In the genomic region with DNA sequence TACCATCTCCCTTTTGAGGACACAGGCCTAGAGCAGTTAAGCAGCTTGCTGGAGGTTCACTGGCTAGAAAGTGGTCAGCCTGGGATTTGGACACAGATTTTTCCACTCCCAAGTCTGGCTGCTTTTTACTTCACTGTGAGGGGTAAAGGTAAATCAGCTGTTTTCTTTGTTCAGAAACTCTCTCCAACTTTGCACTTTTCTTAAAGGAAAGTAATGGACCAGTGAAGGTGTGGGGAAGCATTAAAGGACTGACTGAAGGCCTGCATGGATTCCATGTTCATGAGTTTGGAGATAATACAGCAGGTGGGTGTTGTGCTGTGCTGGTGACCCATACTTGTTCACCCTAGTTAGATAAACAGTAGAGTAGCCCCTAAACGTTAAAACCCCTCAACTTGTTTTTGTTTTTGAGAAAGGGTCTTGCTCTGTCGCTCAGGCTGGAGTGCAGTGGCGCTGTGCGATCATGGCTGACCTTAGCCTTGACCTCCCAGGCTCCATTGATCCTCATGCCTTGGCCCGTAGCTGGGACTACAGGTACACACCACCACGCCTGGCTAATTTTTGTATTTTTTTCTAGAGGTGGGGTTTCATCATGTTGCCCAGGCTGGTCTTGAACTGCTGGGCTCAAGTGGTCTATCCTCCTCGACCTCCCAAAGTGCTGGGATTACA, we compare ENCODE assay signal across 25 cellular contexts. TPM values are rescaled to one million over a fixed set of nuclear protein-coding genes. Genes with fewer than 3 reads are reported as not detected.
DNase-seq lines count a peak whose midpoint lies in the region; ATAC-seq and TF ChIP-seq lines count a peak whose summit lies in the region.
"Had no signal": no experiment of that assay in that cellular context is flagged by ENCODE, and none has a peak within 500 bp of the region (broad histone marks: within the 10 kb centered on the region; RNA-seq: fewer than 3 reads in every experiment).

No MANE protein-coding gene starts in this region.

- intact Hi-C loops in activated CD8-positive, alpha-beta T cell treated with anti-CD3 and anti-CD28 coated beads for 36 hours (cut with micrococcal nuclease) = no loop called here
- intact Hi-C loops in activated B cell treated with CpG ODN at 0.5 μM for 24 hours (cut with micrococcal nuclease) = no loop called here
- intact Hi-C loops in testis (cut with DNase I; ENCODE audit: low total_unique reads) = no loop called here
- intact Hi-C loops in stomach (cut with DNase I; ENCODE audit: low total_unique reads) = no loop called here

- no peaks in the 10 kb centered on the region for H3K9me3 ChIP-seq in CD8-positive, alpha-beta memory T cell (ENCODE audit: low read length)
- H3K9me3 ChIP-seq in testis (no peaks in the 10 kb centered on the region), stomach (no peaks in the 10 kb centered on the region)
- H3K9me3 ChIP-seq: MG63 had no signal

- peaks cover 2% of the 10 kb centered on the region for H3K9me3 Mint-ChIP-seq in activated CD8-positive, alpha-beta T cell treated with anti-CD3 and anti-CD28 coated beads for 36 hours
- H3K9me3 Mint-ChIP-seq in activated CD8-positive, alpha-beta T cell treated with anti-CD3 and anti-CD28 coated beads, Interleukin-2, amount 10 ng/mL, durations not matched to agents 7 days and 5 days (ENCODE audit: insufficient read depth) = peaks cover 2% of the 10 kb centered on the region
- H3K9me3 Mint-ChIP-seq in CD8-positive, alpha-beta memory T cell = no peaks in the 10 kb centered on the region
- no peaks in the 10 kb centered on the region for H3K9me3 Mint-ChIP-seq in activated B cell treated with CpG ODN at 0.5 μM for 24 hours
- H3K9me3 Mint-ChIP-seq: HFFc6; T-helper 1 cell treated with Interleukin-12 subunit alpha and Interleukin-12 subunit beta and Interleukin-4 antibody, amounts not matched to agents 30 μg/mL and 1 μg/mL, for 36 hours had no signal

- no peak overlapping the region for H3K27ac ChIP-seq in CD8-positive, alpha-beta memory T cell (ENCODE audit: low read depth, low read length)
- H3K27ac ChIP-seq in testis (no peak overlapping the region), stomach (no peak overlapping the region)
- H3K27ac ChIP-seq: C4-2B, PC-9 had no signal

- H3K4me3 ChIP-seq in CD8-positive, alpha-beta memory T cell (ENCODE audit: low read length) = no peak overlapping the region
- H3K4me3 ChIP-seq in testis = no peak overlapping the region
- no peak overlapping the region for H3K4me3 ChIP-seq in stomach
- H3K4me3 ChIP-seq: lung, MG63, PC-9 had no signal

- no peak for ATAC-seq in activated CD8-positive, alpha-beta T cell treated with anti-CD3 and anti-CD28 coated beads for 36 hours
- no peak for ATAC-seq in activated CD8-positive, alpha-beta T cell treated with anti-CD3 and anti-CD28 coated beads, Interleukin-2, amount 10 ng/mL, durations not matched to agents 7 days and 5 days
- ATAC-seq in activated B cell treated with CpG ODN at 0.5 μM for 24 hours (ENCODE audit: low read depth) (no peak), left lobe of liver (peak; percentile 15)
- ATAC-seq: right cardiac atrium had no signal

- CTCF ChIA-PET in activated CD8-positive, alpha-beta T cell treated with anti-CD3 and anti-CD28 coated beads for 36 hours (lab: Charles Lee) = no interaction called here
- CTCF ChIA-PET in activated CD8-positive, alpha-beta T cell treated with anti-CD3 and anti-CD28 coated beads, Interleukin-2, amount 10 ng/mL, durations not matched to agents 7 days and 5 days (lab: Charles Lee) = no interaction called here
- CTCF ChIA-PET in CD8-positive, alpha-beta memory T cell (lab: Charles Lee) = no interaction called here
- CTCF ChIA-PET in activated B cell treated with CpG ODN at 0.5 μM for 24 hours (lab: Charles Lee) = no interaction called here

- TF ChIP-seq CTCF in activated CD8-positive, alpha-beta T cell treated with anti-CD3 and anti-CD28 coated beads for 36 hours (IDR thresholded peaks at IDR 0.05) = no peak
- no peak for TF ChIP-seq CTCF in activated B cell treated with CpG ODN at 0.5 μM for 24 hours (IDR thresholded peaks at IDR 0.05)
- no peak for TF ChIP-seq CTCF in testis (IDR thresholded peaks at IDR 0.05)
- no peak for TF ChIP-seq CTCF in stomach (IDR thresholded peaks at IDR 0.05)

- H3K27me3 ChIP-seq in CD8-positive, alpha-beta memory T cell (ENCODE audit: insufficient read depth, low read length, poor library complexity, severe bottlenecking) = no peaks in the 10 kb centered on the region
- H3K27me3 ChIP-seq in testis = no peaks in the 10 kb centered on the region
- H3K27me3 ChIP-seq in stomach = no peaks in the 10 kb centered on the region
- H3K27me3 ChIP-seq: MG63 had no signal

- no peak for DNase-seq in activated CD8-positive, alpha-beta T cell treated with anti-CD3 and anti-CD28 coated beads for 36 hours
- DNase-seq in activated CD8-positive, alpha-beta T cell treated with anti-CD3 and anti-CD28 coated beads, Interleukin-2, amount 10 ng/mL, durations not matched to agents 7 days and 5 days = no peak
- no peak for DNase-seq in CD8-positive, alpha-beta memory T cell
- DNase-seq in activated B cell treated with CpG ODN at 0.5 μM for 24 hours (no peak), left lobe of liver (ENCODE audit: low spot score) (peak; percentile 55), AG08396 (ENCODE audit: low spot score) (no peak), testis (no peak), stomach (no peak)
- DNase-seq: activated effector memory CD4-positive, alpha-beta T cell treated with Interleukin-2 at 50 U/mL for 16 hours; cerebellar nuclear complex; DMS153; effector CD8-positive, alpha-beta T cell; GF-D8; HFFc6; islet precursor cell; MG63; NCI-H1436; NCI-H774; occipital lobe; PC-9; SIG-M5 had no signal

- peaks cover 59% of the 10 kb centered on the region for H3K4me1 ChIP-seq in CD8-positive, alpha-beta memory T cell (ENCODE audit: insufficient read depth, low read length)
- H3K4me1 ChIP-seq in testis = peaks cover 8% of the 10 kb centered on the region
- H3K4me1 ChIP-seq in stomach = peaks cover 35 to 84% (median 55%) of the 10 kb centered on the region in 4 donors

- no peak for TF ChIP-seq EP300 in stomach (IDR thresholded peaks at IDR 0.05)

- H3K4me3 Mint-ChIP-seq in activated CD8-positive, alpha-beta T cell treated with anti-CD3 and anti-CD28 coated beads for 36 hours = no peak overlapping the region
- no peak overlapping the region for H3K4me3 Mint-ChIP-seq in activated CD8-positive, alpha-beta T cell treated with anti-CD3 and anti-CD28 coated beads, Interleukin-2, amount 10 ng/mL, durations not matched to agents 7 days and 5 days
- H3K4me3 Mint-ChIP-seq in CD8-positive, alpha-beta memory T cell = peak overlapping the region in 2 of 7 donors; percentile 29 to 52
- no peak overlapping the region for H3K4me3 Mint-ChIP-seq in activated B cell treated with CpG ODN at 0.5 μM for 24 hours
- H3K4me3 Mint-ChIP-seq: HFFc6; T-helper 1 cell treated with Interleukin-12 subunit alpha and Interleukin-12 subunit beta and Interleukin-4 antibody, amounts not matched to agents 30 μg/mL and 1 μg/mL, for 36 hours had no signal

- no peak for TF ChIP-seq POLR2A in testis (IDR thresholded peaks at IDR 0.05)
- no peak for TF ChIP-seq POLR2A in stomach (IDR thresholded peaks at IDR 0.05)

- peaks cover 80% of the 10 kb centered on the region for H3K4me1 Mint-ChIP-seq in activated CD8-positive, alpha-beta T cell treated with anti-CD3 and anti-CD28 coated beads for 36 hours (ENCODE audit: low read depth)
- peaks cover 84% of the 10 kb centered on the region for H3K4me1 Mint-ChIP-seq in activated CD8-positive, alpha-beta T cell treated with anti-CD3 and anti-CD28 coated beads, Interleukin-2, amount 10 ng/mL, durations not matched to agents 7 days and 5 days (ENCODE audit: low read depth)
- peaks cover 69 to 95% (median 86%) of the 10 kb centered on the region in 3 donors for H3K4me1 Mint-ChIP-seq in CD8-positive, alpha-beta memory T cell
- peaks cover 73% of the 10 kb centered on the region for H3K4me1 Mint-ChIP-seq in activated B cell treated with CpG ODN at 0.5 μM for 24 hours

- 81 to 89% methylated on average over 7 of the region's 7 CpGs for WGBS in testis, 2 donors
- WGBS in stomach, 5 donors = 80 to 90% (median 88%) methylated on average over 7 of the region's 7 CpGs

- POLR2A ChIA-PET in activated CD8-positive, alpha-beta T cell treated with anti-CD3 and anti-CD28 coated beads for 36 hours (lab: Charles Lee) = no interaction called here
- POLR2A ChIA-PET in activated CD8-positive, alpha-beta T cell treated with anti-CD3 and anti-CD28 coated beads, Interleukin-2, amount 10 ng/mL, durations not matched to agents 7 days and 5 days (lab: Charles Lee) = no interaction called here
- POLR2A ChIA-PET in CD8-positive, alpha-beta memory T cell (lab: Charles Lee) = no interaction called here
- POLR2A ChIA-PET in activated B cell treated with CpG ODN at 0.5 μM for 24 hours (lab: Charles Lee) = no interaction called here

- H3K27me3 Mint-ChIP-seq in activated CD8-positive, alpha-beta T cell treated with anti-CD3 and anti-CD28 coated beads for 36 hours = no peaks in the 10 kb centered on the region
- H3K27me3 Mint-ChIP-seq in activated CD8-positive, alpha-beta T cell treated with anti-CD3 and anti-CD28 coated beads, Interleukin-2, amount 10 ng/mL, durations not matched to agents 7 days and 5 days (ENCODE audit: low read depth) = no peaks in the 10 kb centered on the region
- peaks cover 0 to 3% of the 10 kb centered on the region in 2 donors for H3K27me3 Mint-ChIP-seq in CD8-positive, alpha-beta memory T cell
- no peaks in the 10 kb centered on the region for H3K27me3 Mint-ChIP-seq in activated B cell treated with CpG ODN at 0.5 μM for 24 hours

- H3K27ac Mint-ChIP-seq in activated CD8-positive, alpha-beta T cell treated with anti-CD3 and anti-CD28 coated beads for 36 hours = peak overlapping the region; percentile 74
- H3K27ac Mint-ChIP-seq in activated CD8-positive, alpha-beta T cell treated with anti-CD3 and anti-CD28 coated beads, Interleukin-2, amount 10 ng/mL, durations not matched to agents 7 days and 5 days = no peak overlapping the region
- H3K27ac Mint-ChIP-seq in CD8-positive, alpha-beta memory T cell = peak overlapping the region in 6 of 8 donors; percentile 47 to 81 (median 54)
- peak overlapping the region; percentile 7 for H3K27ac Mint-ChIP-seq in activated B cell treated with CpG ODN at 0.5 μM for 24 hours
- H3K27ac Mint-ChIP-seq: HFFc6 had no signal

- peaks cover 35% of the 10 kb centered on the region for H3K36me3 ChIP-seq in CD8-positive, alpha-beta memory T cell (ENCODE audit: insufficient read depth, low read length)
- H3K36me3 ChIP-seq in testis (ENCODE audit: low read depth, missing control alignments) (no peaks in the 10 kb centered on the region), stomach (peaks cover 21 to 57% (median 48%) of the 10 kb centered on the region in 4 donors)

- H3K36me3 Mint-ChIP-seq in activated CD8-positive, alpha-beta T cell treated with anti-CD3 and anti-CD28 coated beads for 36 hours (ENCODE audit: low read depth) = peaks cover 75% of the 10 kb centered on the region
- peaks cover 69% of the 10 kb centered on the region for H3K36me3 Mint-ChIP-seq in activated CD8-positive, alpha-beta T cell treated with anti-CD3 and anti-CD28 coated beads, Interleukin-2, amount 10 ng/mL, durations not matched to agents 7 days and 5 days (ENCODE audit: low read depth)
- H3K36me3 Mint-ChIP-seq in CD8-positive, alpha-beta memory T cell = peaks cover 0 to 82% (median 10%) of the 10 kb centered on the region in 3 donors
- H3K36me3 Mint-ChIP-seq in activated B cell treated with CpG ODN at 0.5 μM for 24 hours (ENCODE audit: low read depth) = peaks cover 64% of the 10 kb centered on the region

RNA-seq across cellular contexts. Expression of gene SOD1, which starts 4.2 kb away (rescaled TPM):
- 100 to 1,000 TPM; 277 to 286 TPM for total RNA-seq in activated CD8-positive, alpha-beta T cell treated with anti-CD3 and anti-CD28 coated beads for 36 hours
- 100 to 1,000 TPM; 229 to 234 TPM for total RNA-seq in activated CD8-positive, alpha-beta T cell treated with anti-CD3 and anti-CD28 coated beads, Interleukin-2, amount 10 ng/mL, durations not matched to agents 7 days and 5 days
- 100 to 1,000 TPM; 309 to 311 TPM for total RNA-seq in CD8-positive, alpha-beta memory T cell
- 542 TPM for polyA plus RNA-seq in CD8-positive, alpha-beta memory T cell
- total RNA-seq in activated B cell treated with CpG ODN at 0.5 μM for 24 hours (107 and 131 TPM in 2 replicates), left lobe of liver (595 TPM), testis (100 to 1,000 TPM; 135 to 170 TPM), stomach (100 to 1,000 TPM in 2 of 5 donors, 10 to 100 TPM in 3; 45.5 to 219 (median 78.1) TPM)
- polyA plus RNA-seq in testis (ENCODE audit: insufficient read depth, low read depth, low replicate concordance) (265 TPM), stomach (100 to 1,000 TPM; 294 to 358 (median 350) TPM)
